Comparison of ENCODE assay signal across 20 cellular contexts in the genomic region with DNA sequence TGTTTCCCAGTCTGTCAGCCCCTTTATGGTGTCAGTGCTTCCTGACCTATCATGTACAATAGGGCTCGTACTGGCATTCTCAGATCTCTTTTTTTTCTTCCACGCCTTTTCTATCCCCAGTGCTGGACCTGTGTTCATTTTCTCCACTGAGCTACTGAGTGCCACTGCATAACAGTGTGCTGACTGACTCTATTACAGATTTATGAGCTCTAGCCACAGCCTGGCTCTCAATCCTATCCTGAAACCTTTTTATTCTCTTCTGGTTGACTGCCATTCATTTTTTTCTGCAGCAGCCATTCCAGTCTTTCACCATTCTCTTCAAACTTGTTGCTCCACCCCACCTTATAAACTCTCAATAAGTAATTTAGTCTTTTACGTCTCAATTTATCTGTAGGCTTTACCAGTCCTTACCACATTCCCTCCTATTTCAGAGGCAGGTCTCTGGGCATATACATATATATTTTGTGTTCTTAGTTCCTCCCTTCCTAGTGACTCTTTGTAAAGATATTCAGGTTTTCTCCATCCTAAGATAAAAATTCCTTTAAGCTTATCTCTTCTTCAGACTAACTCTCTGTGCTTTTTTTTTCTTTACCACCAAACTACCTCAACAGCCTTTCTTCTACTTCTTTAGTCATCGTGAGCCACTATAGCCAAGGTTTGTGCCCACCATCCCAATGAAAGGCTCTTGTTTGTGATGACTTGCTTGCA. TPM values are rescaled to one million over a fixed set of nuclear protein-coding genes. Genes with fewer than 3 reads are reported as not detected.
DNase-seq lines count a peak whose midpoint lies in the region; FAIRE-seq and TF ChIP-seq lines count a peak whose summit lies in the region.
"Had no signal": no experiment of that assay in that cellular context is flagged by ENCODE, and none has a peak within 500 bp of the region (broad histone marks: within the 10 kb centered on the region; RNA-seq: fewer than 3 reads in every experiment).

No MANE protein-coding gene starts in this region.

- H3K23ac ChIP-seq in H9 (ENCODE audit: insufficient read length, low read depth, low read length) = no peak overlapping the region

- no peak overlapping the region for H3K56ac ChIP-seq in H9 (ENCODE audit: insufficient read length, low read depth, low read length)

- H3K4me2 ChIP-seq in H9 (ENCODE audit: insufficient read depth, insufficient read length, low read length) = no peak overlapping the region

- no CpG with 5 or more reads among the region's 4 CpGs for WGBS in H9 (ENCODE audit: extremely low coverage, insufficient read length, low lambda C conversion rate)
- 74% methylated on average over 4 of the region's 4 CpGs for WGBS in suprapubic skin
- 93 to 95% methylated on average over 4 of the region's 4 CpGs for WGBS in tibial nerve, 2 donors

- no peak overlapping the region for H2BK12ac ChIP-seq in H9 (ENCODE audit: insufficient read length, low read depth, low read length)

- no peak overlapping the region for H3K4me3 Mint-ChIP-seq in H9
- no peak overlapping the region for H3K4me3 Mint-ChIP-seq in mesothelial cell of epicardium
- H3K4me3 Mint-ChIP-seq: activated CD4-positive, alpha-beta memory T cell treated with anti-CD3 and anti-CD28 coated beads, Interleukin-2, amount 10 ng/mL, durations not matched to agents 7 days and 5 days; neural crest cell had no signal

- H2BK5ac ChIP-seq in H9 (ENCODE audit: insufficient read length, low read length) = no peak overlapping the region

- no peak overlapping the region for H3K4ac ChIP-seq in H9 (ENCODE audit: low read depth, low read length)

- H3K36me3 ChIP-seq in suprapubic skin = no peaks in the 10 kb centered on the region
- no peaks in the 10 kb centered on the region for H3K36me3 ChIP-seq in H7 (replicated peaks; ENCODE audit: control insufficient read depth, insufficient read depth, low read length)
- H3K36me3 ChIP-seq in tibial nerve = no peaks in the 10 kb centered on the region
- H3K36me3 ChIP-seq: heart right ventricle, uterus had no signal

- H3K14ac ChIP-seq in H9 (ENCODE audit: insufficient read depth, low read length) = no peak overlapping the region

- H2BK20ac ChIP-seq in H9 (ENCODE audit: low read depth, low read length, poor library complexity, severe bottlenecking) = no peak overlapping the region

- H3K9me3 ChIP-seq in H9 (ENCODE audit: control insufficient read depth, low read depth, low read length) = no peaks in the 10 kb centered on the region
- H3K9me3 ChIP-seq in suprapubic skin = no peaks in the 10 kb centered on the region
- H3K9me3 ChIP-seq in tibial nerve = no peaks in the 10 kb centered on the region
- H3K9me3 ChIP-seq: heart right ventricle, uterus had no signal

- no peak overlapping the region for H3K9ac ChIP-seq in H9 (ENCODE audit: extremely low read depth, insufficient read length, low read length)

- FAIRE-seq in RCC 7860 (lab: Jason Lieb, UNC) = no peak
- FAIRE-seq: endometrium had no signal

- peaks cover 26% of the 10 kb centered on the region; the same call in 1 of the 2 replicates for H3K79me2 ChIP-seq in H9 (ENCODE audit: insufficient read depth, low read length)

- peak overlapping the region; percentile 1 to 64 (median 22); a peak in 4 of 7 replicates for H3K27ac Mint-ChIP-seq in H9
- peak overlapping the region; percentile 2 for H3K27ac Mint-ChIP-seq in mesothelial cell of epicardium
- H3K27ac Mint-ChIP-seq: activated CD4-positive, alpha-beta memory T cell treated with anti-CD3 and anti-CD28 coated beads, Interleukin-2, amount 10 ng/mL, durations not matched to agents 7 days and 5 days had no signal

- no peak overlapping the region for H3T11ph ChIP-seq in H9 (ENCODE audit: low read length)

- H2AFZ ChIP-seq in H9 (ENCODE audit: low read length) = no peak overlapping the region

- DNase-seq in H9 (no peak), astrocyte of the hippocampus (ENCODE audit: low read depth, low spot score) (peak; percentile 23), mesothelial cell of epicardium (ENCODE audit: low spot score in 2 of 2, unreplicated experiment in 2 of 2) (no peak), suprapubic skin (ENCODE audit: low spot score in 2 of 2) (no peak), H7 (no peak), cerebellar nuclear complex (lab: John Stamatoyannopoulos, UW) (no peak), RCC 7860 (ENCODE audit: low spot score) (no peak), tibial nerve (ENCODE audit: low spot score in 2 of 2) (no peak)
- DNase-seq: activated CD4-positive, alpha-beta memory T cell treated with anti-CD3 and anti-CD28 coated beads, Interleukin-2, amount 10 ng/mL, durations not matched to agents 7 days and 5 days; activated gamma-delta T cell treated with Interleukin-2 at 50 U/mL for 16 hours; GDM1; heart right ventricle; Kasumi-1; left colon; NCI-H187 treated with DMSO at 0.1 percent for 48 hours; NCI-H69; stimulated activated CD4-positive, alpha-beta T cell treated with anti-CD3 and anti-CD28 coated beads, Interleukin-4, amount 100 ng/mL, for 1 hour; uterus had no signal

- no peaks in the 10 kb centered on the region for H3K9me3 Mint-ChIP-seq in H9
- H3K9me3 Mint-ChIP-seq in mesothelial cell of epicardium = no peaks in the 10 kb centered on the region
- H3K9me3 Mint-ChIP-seq: activated CD4-positive, alpha-beta memory T cell treated with anti-CD3 and anti-CD28 coated beads, Interleukin-2, amount 10 ng/mL, durations not matched to agents 7 days and 5 days; neural crest cell had no signal

- TF ChIP-seq EP300 in suprapubic skin (IDR thresholded peaks at IDR 0.05) (no peak), tibial nerve (IDR thresholded peaks at IDR 0.05) (no peak)

- H3K4me1 ChIP-seq in H9 (ENCODE audit: insufficient read depth, low read length) (peaks cover 22% of the 10 kb centered on the region), suprapubic skin (peaks cover 50% of the 10 kb centered on the region), tibial nerve (peaks cover 0 to 13% (median 0%) of the 10 kb centered on the region in 4 donors)

- TF ChIP-seq POLR2A in suprapubic skin (IDR thresholded peaks at IDR 0.05) (no peak), tibial nerve (IDR thresholded peaks at IDR 0.05) (no peak)

- H3K27ac ChIP-seq in H9 (ENCODE audit: insufficient read length, low read depth, low read length) = no peak overlapping the region
- H3K27ac ChIP-seq in suprapubic skin = peak overlapping the region; percentile 46
- H3K27ac ChIP-seq in tibial nerve = no peak overlapping the region
- H3K27ac ChIP-seq: heart right ventricle, uterus had no signal

- H3K36me3 Mint-ChIP-seq in H9 (ENCODE audit: insufficient read depth in 1 of 3, low read depth in 3 of 3) = peaks cover 0 to 4% (median 3%) of the 10 kb centered on the region in 3 experiments; a peak in 1 of 7 replicates
- H3K36me3 Mint-ChIP-seq in mesothelial cell of epicardium = no peaks in the 10 kb centered on the region

- H3K4me3 ChIP-seq in suprapubic skin (no peak overlapping the region), H7 (ENCODE audit: insufficient read depth, low read depth, low read length) (no peak overlapping the region), tibial nerve (no peak overlapping the region)
- H3K4me3 ChIP-seq: heart right ventricle, uterus had no signal

- no peaks in the 10 kb centered on the region for H3K23me2 ChIP-seq in H9 (ENCODE audit: insufficient read length, low read depth, low read length, poor library complexity, severe bottlenecking)

- no peaks in the 10 kb centered on the region for H3K27me3 ChIP-seq in H9 (ENCODE audit: insufficient read depth, low read length)
- no peaks in the 10 kb centered on the region for H3K27me3 ChIP-seq in suprapubic skin
- H3K27me3 ChIP-seq in H7 (ENCODE audit: control insufficient read depth, insufficient read depth, low read length) = no peaks in the 10 kb centered on the region
- H3K27me3 ChIP-seq in tibial nerve = no peaks in the 10 kb centered on the region
- H3K27me3 ChIP-seq: heart right ventricle, uterus had no signal

- no peaks in the 10 kb centered on the region for H3K27me3 Mint-ChIP-seq in H9 (ENCODE audit: low read depth)
- no peaks in the 10 kb centered on the region for H3K27me3 Mint-ChIP-seq in mesothelial cell of epicardium (ENCODE audit: low read depth)

- H4K8ac ChIP-seq in H9 (replicated peaks; ENCODE audit: insufficient read length, low read depth, low read length) = no peak overlapping the region

- H4K20me1 ChIP-seq in H9 (ENCODE audit: control insufficient read depth, insufficient read depth, insufficient read length) = no peaks in the 10 kb centered on the region

- H3K79me1 ChIP-seq in H9 (ENCODE audit: insufficient read depth, low read depth, low read length, poor library complexity, severe bottlenecking) = peaks cover 7% of the 10 kb centered on the region

- H2AK5ac ChIP-seq in H9 (ENCODE audit: insufficient read length, low read length) = no peak overlapping the region

- no peak overlapping the region for H2BK15ac ChIP-seq in H9 (ENCODE audit: low read depth, low read length)

- TF ChIP-seq CTCF in H9 (conservative IDR thresholded peaks at IDR 0.05) = no peak
- TF ChIP-seq CTCF in mesothelial cell of epicardium (IDR thresholded peaks at IDR 0.05; ENCODE audit: unreplicated experiment) = no peak
- no peak for TF ChIP-seq CTCF in suprapubic skin (IDR thresholded peaks at IDR 0.05)
- no peak for TF ChIP-seq CTCF in tibial nerve (IDR thresholded peaks at IDR 0.05)

- H3K18ac ChIP-seq in H9 (ENCODE audit: insufficient read length, low read depth, low read length) = no peak overlapping the region

- H4K91ac ChIP-seq in H9 (ENCODE audit: insufficient read length, low read depth, low read length) = no peak overlapping the region

- H4K5ac ChIP-seq in H9 (ENCODE audit: insufficient read length, low read depth, low read length) = no peak overlapping the region

- H3K4me1 Mint-ChIP-seq in H9 = peaks cover 62 to 69% of the 10 kb centered on the region in 2 experiments
- H3K4me1 Mint-ChIP-seq in mesothelial cell of epicardium = peaks cover 15% of the 10 kb centered on the region
- H3K4me1 Mint-ChIP-seq: activated CD4-positive, alpha-beta memory T cell treated with anti-CD3 and anti-CD28 coated beads, Interleukin-2, amount 10 ng/mL, durations not matched to agents 7 days and 5 days had no signal

- H2BK120ac ChIP-seq in H9 (ENCODE audit: low read depth, low read length, poor library complexity, severe bottlenecking) = no peak overlapping the region

RNA-seq across cellular contexts. Expression of a gene that starts 59.4 kb away (rescaled TPM):
- 172 and 190 TPM in 2 replicates for total RNA-seq in H9 (2021)
- 282 to 301 TPM (median 283 TPM) in 3 replicates for total RNA-seq in mesothelial cell of epicardium
- 100 to 1,000 TPM; 421 to 942 (median 545) TPM for total RNA-seq in suprapubic skin
- total RNA-seq in H7 (2014; rRNA removed; shearing (Covaris generic)) = 102 and 152 TPM in 2 replicates
- 100 to 1,000 TPM; 214 to 296 (median 244) TPM for total RNA-seq in tibial nerve
